ENCODE assay signal across 9 cellular contexts in genomic region chr1:156927215-156928042, GRCh38. TPM values are rescaled to one million over a fixed set of nuclear protein-coding genes. Genes with fewer than 3 reads are reported as not detected.
DNase-seq lines count a peak whose midpoint lies in the region; ATAC-seq and TF ChIP-seq lines count a peak whose summit lies in the region.
"Had no signal": no experiment of that assay in that cellular context is flagged by ENCODE, and none has a peak within 500 bp of the region (broad histone marks: within the 10 kb centered on the region; RNA-seq: fewer than 3 reads in every experiment).

No MANE protein-coding gene starts in this region.

- peak; percentile 74 for ATAC-seq in left ventricle myocardium superior
- peak in 1 of 2 donors; percentile 26 for ATAC-seq in gastrocnemius medialis
- no peak for ATAC-seq in GM21360 (IDR thresholded peaks at IDR 0.05; ENCODE audit: unreplicated experiment)

- H3K4me2 ChIP-seq in Loucy (ENCODE audit: low read depth, low read length, poor library complexity, severe bottlenecking), result no peak overlapping the region

- no peak overlapping the region for H3K27ac ChIP-seq in gastrocnemius medialis

- peak; percentile 90 for DNase-seq in Daoy (ENCODE audit: low read depth)
- DNase-seq in SKM-1 (lab: John Stamatoyannopoulos, UW; ENCODE audit: unreplicated experiment), result peak; percentile 31
- peak; percentile 77 for DNase-seq in activated naive CD8-positive, alpha-beta T cell treated with anti-CD3 and anti-CD28 coated beads for 36 hours
- DNase-seq in left ventricle myocardium superior, result peak; percentile 80
- peak; percentile 30 to 34 for DNase-seq in gastrocnemius medialis
- DNase-seq in occipital lobe (lab: John Stamatoyannopoulos, UW), result no peak

- no peaks in the 10 kb centered on the region for H4K20me1 ChIP-seq in Loucy (ENCODE audit: insufficient read depth, low read length, poor library complexity, severe bottlenecking)

- H3K27ac Mint-ChIP-seq in activated naive CD8-positive, alpha-beta T cell treated with anti-CD3 and anti-CD28 coated beads for 36 hours, result no peak overlapping the region

- intact Hi-C loops in left ventricle myocardium superior (cut with micrococcal nuclease), result no loop called here
- intact Hi-C loops in gastrocnemius medialis (cut with DNase I; ENCODE audit: low total_unique reads), result no loop called here

- H3K36me3 Mint-ChIP-seq in activated naive CD8-positive, alpha-beta T cell treated with anti-CD3 and anti-CD28 coated beads for 36 hours, result no peaks in the 10 kb centered on the region

- no peaks in the 10 kb centered on the region for H3K9me3 ChIP-seq in Loucy (ENCODE audit: insufficient read depth, low read depth, low read length)
- H3K9me3 ChIP-seq in gastrocnemius medialis, result no peaks in the 10 kb centered on the region

- H3K27me3 ChIP-seq in Loucy (ENCODE audit: insufficient read depth, low read length, poor library complexity, severe bottlenecking), result peaks cover 18% of the 10 kb centered on the region
- peaks cover 61 to 66% (median 63%) of the 10 kb centered on the region in 3 donors for H3K27me3 ChIP-seq in gastrocnemius medialis

- peaks cover 23% of the 10 kb centered on the region for H3K4me1 Mint-ChIP-seq in activated naive CD8-positive, alpha-beta T cell treated with anti-CD3 and anti-CD28 coated beads for 36 hours

- no peaks in the 10 kb centered on the region for H3F3A ChIP-seq in Loucy (ENCODE audit: low read depth)

- TF ChIP-seq CTCF in Loucy (conservative IDR thresholded peaks at IDR 0.05; ENCODE audit: low read length), result peak; percentile 65
- TF ChIP-seq CTCF in gastrocnemius medialis (IDR thresholded peaks at IDR 0.05 in 4 of 5, conservative IDR thresholded peaks at IDR 0.05 in 1 of 5), result peak; percentile 22 to 60 (median 46)

- in situ Hi-C loops in gastrocnemius medialis (cut with MboI; ENCODE audit: low sequenced_read_pairs in 4 of 4), result no loop called here

- no peak for TF ChIP-seq POLR2A in gastrocnemius medialis (IDR thresholded peaks at IDR 0.05)

- peaks cover 9% of the 10 kb centered on the region for H3K4me1 ChIP-seq in Loucy (ENCODE audit: insufficient read depth, low read length, poor library complexity, severe bottlenecking)
- H3K4me1 ChIP-seq in gastrocnemius medialis, result peaks cover 3 to 13% of the 10 kb centered on the region in 2 donors

- H3K36me3 ChIP-seq in Loucy (ENCODE audit: insufficient read depth, low read length) (no peaks in the 10 kb centered on the region), gastrocnemius medialis (no peaks in the 10 kb centered on the region)

- H3K4me3 ChIP-seq in Loucy (ENCODE audit: low read length, poor library complexity, severe bottlenecking) (no peak overlapping the region), gastrocnemius medialis (peak overlapping the region in 3 of 4 donors; percentile 27 to 40 (median 34))

- H3K9ac ChIP-seq in Loucy (ENCODE audit: low read depth, low read length, poor library complexity, severe bottlenecking), result no peak overlapping the region

- no peaks in the 10 kb centered on the region for H3K9me3 Mint-ChIP-seq in activated naive CD8-positive, alpha-beta T cell treated with anti-CD3 and anti-CD28 coated beads for 36 hours

- peaks cover 88% of the 10 kb centered on the region for H3K27me3 Mint-ChIP-seq in activated naive CD8-positive, alpha-beta T cell treated with anti-CD3 and anti-CD28 coated beads for 36 hours

- no peaks in the 10 kb centered on the region for H3K9me2 ChIP-seq in Loucy (replicated peaks; ENCODE audit: low read depth, low read length)

- no peak overlapping the region for H3K4me3 Mint-ChIP-seq in activated naive CD8-positive, alpha-beta T cell treated with anti-CD3 and anti-CD28 coated beads for 36 hours

- H2AFZ ChIP-seq in Loucy (ENCODE audit: low read length), result no peak overlapping the region

- H3K79me2 ChIP-seq in Loucy (ENCODE audit: insufficient read depth, low read length), result no peaks in the 10 kb centered on the region

RNA-seq across cellular contexts. Expression of gene LRRC71, which starts 7.0 kb away (rescaled TPM):
- not detected in 2 replicates for total RNA-seq in Daoy (2014; rRNA removed; shearing (Covaris generic))
- not detected for total RNA-seq in activated naive CD8-positive, alpha-beta T cell treated with anti-CD3 and anti-CD28 coated beads for 36 hours
- total RNA-seq in left ventricle myocardium superior (0.17 TPM), gastrocnemius medialis (not detected), occipital lobe (0.16 TPM)
- total RNA-seq: frontal cortex had no signal

RNA-seq across cellular contexts. Expression of gene PEAR1, which starts 33.9 kb away (rescaled TPM):
- total RNA-seq in Daoy (2014; rRNA removed; shearing (Covaris generic)), result 0.06 TPM in 1 of 2 replicates, not detected in the other
- not detected for total RNA-seq in activated naive CD8-positive, alpha-beta T cell treated with anti-CD3 and anti-CD28 coated beads for 36 hours
- total RNA-seq in left ventricle myocardium superior, result 8.2 TPM
- total RNA-seq in gastrocnemius medialis, result 10 to 100 TPM in 1 of 4 donors, 1 to 10 TPM in 3; 4.3 to 11.2 (median 6.0) TPM
- total RNA-seq in occipital lobe, result 0.31 TPM
